ENCODE assay signal across 8 cellular contexts in genomic region chr10:87504667-87505365, GRCh38. TPM values are rescaled to one million over a fixed set of nuclear protein-coding genes. Genes with fewer than 3 reads are reported as not detected.
A peak's percentile ranks its signal among the peaks of the same experiment; 100 is the strongest.
DNase-seq lines count a peak whose midpoint lies in the region; ATAC-seq and TF ChIP-seq lines count a peak whose summit lies in the region.

MINPP1 (plus strand) TSS chr10:87504893; CDS start chr10:87504916, 23 bp downstream.

- peak; percentile 80 for ATAC-seq in GM21360 (IDR thresholded peaks at IDR 0.05; ENCODE audit: unreplicated experiment)
- ATAC-seq in PC-3: peak; percentile 92
- peak; percentile 93 to 94 for ATAC-seq in activated T-cell treated with anti-CD3 and anti-CD28 coated beads, Interleukin-2, amount 50 U/mL, for 4 hours

- no TSS peak for BruUV-seq in PC-3 (replicated peaks; lab: Mats Ljungman, UMichigan)

- intact Hi-C loops in PC-3 (cut with micrococcal nuclease): no loop called here

- H3K9ac ChIP-seq in PC-3 (ENCODE audit: low read length) (peak within 1 kb of the TSS; percentile 67), mucosa of rectum (ENCODE audit: low read depth in 1 of 2, low read length in 2 of 2) (peak within 1 kb of the TSS; percentile 70 to 83)

- peak within 1 kb of the TSS; percentile 89 for H2AFZ ChIP-seq in PC-3 (ENCODE audit: low read length)

- H3K9me3 ChIP-seq in PC-3 (ENCODE audit: low read length) (no peaks in the 10 kb centered on the region), esophagus (ENCODE audit: control insufficient read depth in 2 of 2, insufficient read depth in 1 of 2, low read depth in 1 of 2, low read length in 1 of 2) (no peaks in the 10 kb centered on the region), mucosa of rectum (ENCODE audit: control insufficient read depth in 2 of 2, low read length in 2 of 2) (no peaks in the 10 kb centered on the region)

- H3K36me3 Mint-ChIP-seq in activated T-cell treated with anti-CD3 and anti-CD28 coated beads, Interleukin-2, amount 50 U/mL, for 4 hours (ENCODE audit: insufficient read depth): peaks cover 12% of the 10 kb centered on the region

- peaks cover 38% of the 10 kb centered on the region for H3K79me2 ChIP-seq in PC-3 (ENCODE audit: low read length)

- H3K4me1 Mint-ChIP-seq in activated T-cell treated with anti-CD3 and anti-CD28 coated beads, Interleukin-2, amount 50 U/mL, for 4 hours (ENCODE audit: low read depth): peaks cover 35% of the 10 kb centered on the region

- H3K27me3 Mint-ChIP-seq in activated T-cell treated with anti-CD3 and anti-CD28 coated beads, Interleukin-2, amount 50 U/mL, for 4 hours (ENCODE audit: low read depth): no peaks in the 10 kb centered on the region

- no peaks in the 10 kb centered on the region for H3F3A ChIP-seq in PC-3 (ENCODE audit: low read length, unreplicated experiment)

- peak within 1 kb of the TSS; percentile 88 for H3K4me2 ChIP-seq in PC-3 (ENCODE audit: low read length)

- 0% methylated on average over 71 of the region's 71 CpGs for WGBS in esophagus, 2 donors

- peak within 1 kb of the TSS; percentile 87 for H3K4me3 Mint-ChIP-seq in activated T-cell treated with anti-CD3 and anti-CD28 coated beads, Interleukin-2, amount 50 U/mL, for 4 hours

- H3K36me3 ChIP-seq in PC-3 (ENCODE audit: low read depth, low read length) (0 out of 2 replicates have a peak, but pooled peaks cover 6% of the 10 kb centered on the region), esophagus (ENCODE audit: control insufficient read depth in 2 of 2, insufficient read depth in 2 of 2, low read length in 1 of 2) (no peaks in the 10 kb centered on the region), mucosa of rectum (ENCODE audit: control insufficient read depth in 2 of 2, insufficient read depth in 2 of 2, low read length in 2 of 2) (peaks cover 0 to 7% of the 10 kb centered on the region in 2 donors)

- H3K27me3 ChIP-seq in PC-3 (ENCODE audit: low read length): no peaks in the 10 kb centered on the region
- no peaks in the 10 kb centered on the region for H3K27me3 ChIP-seq in esophagus (ENCODE audit: control insufficient read depth in 1 of 2, insufficient read depth in 2 of 2, low read length in 2 of 2)
- no peaks in the 10 kb centered on the region for H3K27me3 ChIP-seq in mucosa of rectum (ENCODE audit: control insufficient read depth in 2 of 2, insufficient read depth in 2 of 2, low read length in 2 of 2)

- CTCF ChIA-PET in PC-3 (lab: Charles Lee): no interaction called here

- no peaks in the 10 kb centered on the region for H3K9me3 Mint-ChIP-seq in activated T-cell treated with anti-CD3 and anti-CD28 coated beads, Interleukin-2, amount 50 U/mL, for 4 hours

- DNase-seq in DMS 273 (lab: John Stamatoyannopoulos, UW; ENCODE audit: unreplicated experiment) (peak; percentile 88), HT-29 (ENCODE audit: low spot score) (peak; percentile 85), PC-3 (peak; percentile 69)
- DNase-seq in activated T-cell treated with anti-CD3 and anti-CD28 coated beads, Interleukin-2, amount 50 U/mL, for 4 hours: peak; percentile 80
- peak; percentile 63 for DNase-seq in stimulated activated CD8-positive, alpha-beta memory T cell treated with anti-CD3 and anti-CD28 coated beads, Interleukin-7, amount 100 ng/mL, for 24 hours (ENCODE audit: low read depth)

- H4K20me1 ChIP-seq in PC-3 (ENCODE audit: low read length): no peaks in the 10 kb centered on the region

- no peak for TF ChIP-seq CTCF in PC-3 (conservative IDR thresholded peaks at IDR 0.05; ENCODE audit: low read depth, low read length)

- H3K4me1 ChIP-seq in PC-3 (ENCODE audit: insufficient read depth, low read length) (peaks cover 25% of the 10 kb centered on the region), esophagus (ENCODE audit: control insufficient read depth in 2 of 2, insufficient read depth in 2 of 2, low read length in 1 of 2) (peaks cover 0 to 4% of the 10 kb centered on the region in 2 donors), mucosa of rectum (ENCODE audit: control insufficient read depth in 2 of 2, insufficient read depth in 2 of 2, low read length in 2 of 2) (peaks cover 7 to 11% of the 10 kb centered on the region in 2 donors)

- POLR2A ChIA-PET in PC-3 (lab: Charles Lee; ENCODE audit: unreplicated experiment): interaction anchor here (0.5 kb wide), 1 partner anchor 12 kb away, joined by 3 read pairs; no protein-coding TSS in a partner anchor

- no peaks in the 10 kb centered on the region for H3K9me2 ChIP-seq in PC-3 (replicated peaks; ENCODE audit: low read length)

- H3K4me3 ChIP-seq in PC-3 (ENCODE audit: low read length) (peak within 1 kb of the TSS; percentile 90), esophagus (ENCODE audit: low read depth in 1 of 2, low read length in 2 of 2) (peak within 1 kb of the TSS; percentile 65 to 85), mucosa of rectum (ENCODE audit: low read length in 2 of 2) (peak within 1 kb of the TSS; percentile 78 to 90)

- H3K27ac ChIP-seq in PC-3 (ENCODE audit: low read length) (peak within 1 kb of the TSS; percentile 28), esophagus (ENCODE audit: low read depth in 2 of 2, low read length in 1 of 2) (peak within 1 kb of the TSS; percentile 87 to 92), mucosa of rectum (ENCODE audit: low read depth in 2 of 2, low read length in 2 of 2) (peak within 1 kb of the TSS; percentile 60 to 85)

RNA-seq across cellular contexts. Expression of gene MINPP1, which starts in this region (rescaled TPM):
- 20.2 and 22.5 TPM in 2 replicates for total RNA-seq in HT-29 (2014; rRNA removed; shearing (Covaris generic))
- 13.6 and 14.3 TPM in 2 replicates for total RNA-seq in PC-3 (2014; rRNA removed)
- total RNA-seq in activated T-cell treated with anti-CD3 and anti-CD28 coated beads, Interleukin-2, amount 50 U/mL, for 4 hours: 10 to 100 TPM; 10.4 to 12.1 (median 11.6) TPM
- 1 to 10 TPM; 1.3 to 2.3 TPM for polyA plus RNA-seq in esophagus

Comparison
In these comparisons a context has a peak if more than half of its experiments do, and no peak if none do; other contexts are left out.
1. Peak in every context shown above with its lines: DNase-seq, ATAC-seq, H3K4me3 ChIP-seq and H3K27ac ChIP-seq.
2. H3K27ac ChIP-seq: peak in every context shown above with its lines; median percentile 90 in esophagus; 72 in mucosa of rectum; 28 in PC-3.